ENCODE assay signal across 15 cellular contexts in genomic region chr1:208253177-208253576, GRCh38.
"Had no signal": no experiment of that assay in that cellular context is flagged by ENCODE, and none has a peak within 500 bp of the region (broad histone marks: within the 10 kb centered on the region; RNA-seq: fewer than 3 reads in every experiment).

No MANE protein-coding gene starts in this region.

- H3K4me3 ChIP-seq: adrenal gland, colonic mucosa, gastroesophageal sphincter, mucosa of descending colon, pancreas had no signal

- H3K36me3 Mint-ChIP-seq: activated naive CD4-positive, alpha-beta T cell treated with anti-CD3 and anti-CD28 coated beads, Interleukin-2, amount 10 ng/mL, durations not matched to agents 7 days and 5 days; natural killer cell treated with Interleukin-12 subunit alpha and Interleukin-12 subunit beta and Interleukin-15 and Interleukin-18, amount 100 ng/mL, for 72 hours; stimulated activated effector memory CD8-positive, alpha-beta T cell treated with anti-CD3 and anti-CD28 coated beads, Interleukin-12 subunit alpha, Interleukin-12 subunit beta, amount 100 ng/mL, for 72 hours had no signal

- H3K27ac Mint-ChIP-seq: activated CD4-positive, alpha-beta T cell treated with anti-CD3 and anti-CD28 coated beads, Interleukin-2, amount 10 ng/mL, durations not matched to agents 7 days and 5 days; activated naive CD4-positive, alpha-beta T cell treated with anti-CD3 and anti-CD28 coated beads, Interleukin-2, amount 10 ng/mL, durations not matched to agents 7 days and 5 days; activated T-helper 2 cell treated with anti-CD3 and anti-CD28 coated beads, Interferon-gamma antibody, Interleukin-2, Interleukin-4, amounts not matched to agents 10 μg/mL and 5 μg/mL and 100 μg/mL, durations not matched to agents 14 hours and 24 hours and 36 hours; natural killer cell treated with Interleukin-12 subunit alpha and Interleukin-12 subunit beta and Interleukin-15 and Interleukin-18, amount 100 ng/mL, for 72 hours; stimulated activated effector memory CD8-positive, alpha-beta T cell treated with anti-CD3 and anti-CD28 coated beads, Interleukin-12 subunit alpha, Interleukin-12 subunit beta, amount 100 ng/mL, for 72 hours had no signal

- H3K9me3 Mint-ChIP-seq: activated CD4-positive, alpha-beta T cell treated with anti-CD3 and anti-CD28 coated beads, Interleukin-2, amount 10 ng/mL, durations not matched to agents 7 days and 5 days; activated naive CD4-positive, alpha-beta T cell treated with anti-CD3 and anti-CD28 coated beads, Interleukin-2, amount 10 ng/mL, durations not matched to agents 7 days and 5 days; activated T-helper 2 cell treated with anti-CD3 and anti-CD28 coated beads, Interferon-gamma antibody, Interleukin-2, Interleukin-4, amounts not matched to agents 10 μg/mL and 5 μg/mL and 100 μg/mL, durations not matched to agents 14 hours and 24 hours and 36 hours; natural killer cell treated with Interleukin-12 subunit alpha and Interleukin-12 subunit beta and Interleukin-15 and Interleukin-18, amount 100 ng/mL, for 72 hours; stimulated activated effector memory CD8-positive, alpha-beta T cell treated with anti-CD3 and anti-CD28 coated beads, Interleukin-12 subunit alpha, Interleukin-12 subunit beta, amount 100 ng/mL, for 72 hours had no signal

- DNase-seq: activated CD4-positive, alpha-beta T cell treated with anti-CD3 and anti-CD28 coated beads, Interleukin-2, amount 10 ng/mL, durations not matched to agents 7 days and 5 days; activated CD4-positive, CD25-positive, alpha-beta regulatory T cell; activated naive CD4-positive, alpha-beta T cell treated with anti-CD3 and anti-CD28 coated beads, Interleukin-2, amount 10 ng/mL, durations not matched to agents 7 days and 5 days; adrenal gland; colonic mucosa; effector CD8-positive, alpha-beta T cell; kidney glomerular epithelial cell; lower lobe of right lung; mucosa of descending colon; SHP77 had no signal

- ATAC-seq: gastroesophageal sphincter; mucosa of descending colon; natural killer cell treated with Interleukin-12 subunit alpha and Interleukin-12 subunit beta and Interleukin-15 and Interleukin-18, amount 100 ng/mL, for 72 hours; stimulated activated effector memory CD8-positive, alpha-beta T cell treated with anti-CD3 and anti-CD28 coated beads, Interleukin-12 subunit alpha, Interleukin-12 subunit beta, amount 100 ng/mL, for 72 hours had no signal

- H3K27me3 ChIP-seq: adrenal gland, colonic mucosa, pancreas had no signal

- H3K4me1 Mint-ChIP-seq: activated CD4-positive, alpha-beta T cell treated with anti-CD3 and anti-CD28 coated beads, Interleukin-2, amount 10 ng/mL, durations not matched to agents 7 days and 5 days; activated naive CD4-positive, alpha-beta T cell treated with anti-CD3 and anti-CD28 coated beads, Interleukin-2, amount 10 ng/mL, durations not matched to agents 7 days and 5 days; stimulated activated effector memory CD8-positive, alpha-beta T cell treated with anti-CD3 and anti-CD28 coated beads, Interleukin-12 subunit alpha, Interleukin-12 subunit beta, amount 100 ng/mL, for 72 hours had no signal

- H3K4me1 ChIP-seq: colonic mucosa had no signal

- H3K27ac ChIP-seq: colonic mucosa, lower lobe of right lung, pancreas had no signal

- H3K9me3 ChIP-seq: adrenal gland, colonic mucosa, gastroesophageal sphincter, lower lobe of right lung, mucosa of descending colon, pancreas had no signal

- H3K36me3 ChIP-seq: adrenal gland, colonic mucosa, gastroesophageal sphincter, lower lobe of right lung, pancreas had no signal

- H3K4me3 Mint-ChIP-seq: activated CD4-positive, alpha-beta T cell treated with anti-CD3 and anti-CD28 coated beads, Interleukin-2, amount 10 ng/mL, durations not matched to agents 7 days and 5 days; activated naive CD4-positive, alpha-beta T cell treated with anti-CD3 and anti-CD28 coated beads, Interleukin-2, amount 10 ng/mL, durations not matched to agents 7 days and 5 days; natural killer cell treated with Interleukin-12 subunit alpha and Interleukin-12 subunit beta and Interleukin-15 and Interleukin-18, amount 100 ng/mL, for 72 hours; stimulated activated effector memory CD8-positive, alpha-beta T cell treated with anti-CD3 and anti-CD28 coated beads, Interleukin-12 subunit alpha, Interleukin-12 subunit beta, amount 100 ng/mL, for 72 hours had no signal
